ENCODE assay signal across 22 cellular contexts in the genomic region with DNA sequence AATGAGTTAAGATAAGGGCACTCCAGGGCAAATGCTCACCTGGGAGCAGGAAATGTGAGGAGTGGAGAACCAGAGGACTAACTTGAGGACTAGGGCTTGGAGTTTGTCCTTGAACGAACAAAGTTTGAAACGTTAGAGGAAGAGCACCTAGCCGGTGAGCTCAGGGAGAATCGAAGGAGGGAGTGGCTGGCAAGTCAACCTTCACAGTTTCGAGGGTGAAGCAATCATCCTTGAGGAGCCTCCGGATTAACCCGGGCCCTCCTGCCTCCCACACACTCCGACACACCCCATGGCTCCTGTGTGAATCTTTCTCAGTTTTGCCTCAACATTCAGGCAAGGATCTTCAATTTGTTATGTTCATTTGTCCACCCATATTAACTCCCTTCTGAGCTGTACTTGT. TPM values are rescaled to one million over a fixed set of nuclear protein-coding genes. Genes with fewer than 3 reads are reported as not detected.
DNase-seq lines count a peak whose midpoint lies in the region; ATAC-seq and TF ChIP-seq lines count a peak whose summit lies in the region.
"Had no signal": no experiment of that assay in that cellular context is flagged by ENCODE, and none has a peak within 500 bp of the region (broad histone marks: within the 10 kb centered on the region; RNA-seq: fewer than 3 reads in every experiment).

No MANE protein-coding gene starts in this region.

- no peak overlapping the region for H4K12ac ChIP-seq in trophoblast cell (ENCODE audit: low read depth, low read length)

- DNase-seq in HFFc6 (no peak), adipocyte (ENCODE audit: low read depth) (peak; percentile 22), kidney glomerular epithelial cell (lab: John Stamatoyannopoulos, UW) (peak; percentile 52), trophoblast cell (no peak), right atrium auricular region (ENCODE audit: low spot score) (no peak), glutamatergic neuron (no peak)
- no peak for DNase-seq in stimulated activated CD4-positive, alpha-beta T cell treated with anti-CD3 and anti-CD28 coated beads, Interleukin-12 subunit alpha, Interleukin-12 subunit beta, amount 100 ng/mL, for 4 hours
- DNase-seq: activated CD4-positive, alpha-beta T cell treated with anti-CD3 and anti-CD28 coated beads for 1 hour; activated CD8-positive, alpha-beta memory T cell treated with anti-CD3 and anti-CD28 coated beads for 24 hours; activated naive CD4-positive, alpha-beta T cell; activated T-cell treated with anti-CD3 and anti-CD28 coated beads, Interleukin-2, amount 50 U/mL, for 24 hours; amniotic stem cell; C1 segment of cervical spinal cord; foreskin keratinocyte; hypothalamus; naive thymus-derived CD8-positive, alpha-beta T cell; NCI-H1694; NCI-H69; SW 1271 had no signal

- no CpG with 5 or more reads among the region's 8 CpGs for WGBS in trophoblast cell (ENCODE audit: extremely low coverage, insufficient coverage, insufficient read length)

- no peak for ATAC-seq in HG02870 (IDR thresholded peaks at IDR 0.05; ENCODE audit: unreplicated experiment)
- ATAC-seq: foreskin keratinocyte; GM23338; naive thymus-derived CD8-positive, alpha-beta T cell had no signal

- no peak overlapping the region for H3K14ac ChIP-seq in trophoblast cell (ENCODE audit: low read length)

- no peak overlapping the region for H3K4ac ChIP-seq in trophoblast cell (ENCODE audit: low read depth, low read length)

- H3K9ac ChIP-seq in adipocyte (ENCODE audit: low read length) (no peak overlapping the region), trophoblast cell (ENCODE audit: low read length) (no peak overlapping the region)

- H3K4me1 ChIP-seq in adipocyte (ENCODE audit: control insufficient read depth, insufficient read depth, low read length) (peaks cover 27% of the 10 kb centered on the region), trophoblast cell (ENCODE audit: control insufficient read depth in 1 of 2, insufficient read depth in 2 of 2, low read length in 2 of 2) (no peaks in the 10 kb centered on the region), right atrium auricular region (no peaks in the 10 kb centered on the region)
- H3K4me1 ChIP-seq: foreskin keratinocyte had no signal

- H3K9me3 Mint-ChIP-seq in HFFc6, result peaks cover 10% of the 10 kb centered on the region; the same call in 1 of the 2 replicates
- H3K9me3 Mint-ChIP-seq in glutamatergic neuron (ENCODE audit: unreplicated experiment), result peaks cover 2% of the 10 kb centered on the region
- H3K9me3 Mint-ChIP-seq: activated T-cell treated with anti-CD3 and anti-CD28 coated beads, Interleukin-2, amount 50 U/mL, for 24 hours had no signal

- no peaks in the 10 kb centered on the region for H3K79me1 ChIP-seq in trophoblast cell (ENCODE audit: low read length)

- no peaks in the 10 kb centered on the region for H3K9me3 ChIP-seq in adipocyte (ENCODE audit: control insufficient read depth, low read length)
- no peaks in the 10 kb centered on the region for H3K9me3 ChIP-seq in trophoblast cell (ENCODE audit: insufficient read depth, low read depth, low read length)
- no peaks in the 10 kb centered on the region for H3K9me3 ChIP-seq in right atrium auricular region
- H3K9me3 ChIP-seq: suprapubic skin had no signal

- no peak overlapping the region for H3K18ac ChIP-seq in trophoblast cell (ENCODE audit: low read length)

- H3K36me3 ChIP-seq in adipocyte (ENCODE audit: control insufficient read depth, insufficient read depth, low read length, severe bottlenecking), result peaks cover 41% of the 10 kb centered on the region
- H3K36me3 ChIP-seq in trophoblast cell (ENCODE audit: control insufficient read depth in 1 of 2, insufficient read depth in 2 of 2, low read length in 2 of 2), result peaks cover 0 to 2% of the 10 kb centered on the region in 2 experiments
- H3K36me3 ChIP-seq in right atrium auricular region, result no peaks in the 10 kb centered on the region
- H3K36me3 ChIP-seq: suprapubic skin had no signal

- H3K79me2 ChIP-seq in trophoblast cell (ENCODE audit: control insufficient read depth, insufficient read depth, low read length, poor library complexity), result no peaks in the 10 kb centered on the region

- H3K27ac ChIP-seq in trophoblast cell (ENCODE audit: low read depth, low read length) (no peak overlapping the region), right atrium auricular region (no peak overlapping the region)
- H3K27ac ChIP-seq: foreskin keratinocyte, suprapubic skin had no signal

- H2BK120ac ChIP-seq in trophoblast cell (ENCODE audit: insufficient read depth, low read length, poor library complexity), result no peak overlapping the region

- no peak overlapping the region for H4K91ac ChIP-seq in trophoblast cell (ENCODE audit: low read depth, low read length)

- H3K4me3 ChIP-seq in adipocyte (ENCODE audit: low read length) (no peak overlapping the region), trophoblast cell (ENCODE audit: low read depth, low read length) (no peak overlapping the region), right atrium auricular region (no peak overlapping the region)
- H3K4me3 ChIP-seq: GM23338, suprapubic skin had no signal

- TF ChIP-seq CTCF in HFFc6 (IDR thresholded peaks at IDR 0.05) (no peak), right atrium auricular region (IDR thresholded peaks at IDR 0.05) (no peak), glutamatergic neuron (IDR thresholded peaks at IDR 0.05; ENCODE audit: partially characterized antibody, unreplicated experiment) (no peak)

- no peaks in the 10 kb centered on the region for H3K27me3 ChIP-seq in adipocyte (replicated peaks; ENCODE audit: control insufficient read depth, insufficient read depth, low read length)
- H3K27me3 ChIP-seq in trophoblast cell (ENCODE audit: insufficient read depth, low read length), result no peaks in the 10 kb centered on the region
- H3K27me3 ChIP-seq in right atrium auricular region, result no peaks in the 10 kb centered on the region
- H3K27me3 ChIP-seq: foreskin keratinocyte, suprapubic skin had no signal

- H3K27me3 Mint-ChIP-seq in HFFc6 (ENCODE audit: insufficient read depth) (peaks cover 29% of the 10 kb centered on the region), glutamatergic neuron (ENCODE audit: unreplicated experiment) (no peaks in the 10 kb centered on the region)
- H3K27me3 Mint-ChIP-seq: activated T-cell treated with anti-CD3 and anti-CD28 coated beads, Interleukin-2, amount 50 U/mL, for 24 hours; naive thymus-derived CD8-positive, alpha-beta T cell had no signal

- no peak overlapping the region for H2AFZ ChIP-seq in trophoblast cell (ENCODE audit: insufficient read depth, low read length, poor library complexity)
- H2AFZ ChIP-seq: GM23338 had no signal

- no peak overlapping the region for H2BK5ac ChIP-seq in trophoblast cell (ENCODE audit: low read depth, low read length, poor library complexity)

- H3K27ac Mint-ChIP-seq in HFFc6, result peak overlapping the region; percentile 69
- no peak overlapping the region for H3K27ac Mint-ChIP-seq in glutamatergic neuron (ENCODE audit: unreplicated experiment)
- H3K27ac Mint-ChIP-seq: activated T-cell treated with anti-CD3 and anti-CD28 coated beads, Interleukin-2, amount 50 U/mL, for 24 hours; GM23338 had no signal

- no peak overlapping the region for H3K23ac ChIP-seq in trophoblast cell (ENCODE audit: low read length)

- H3K4me1 Mint-ChIP-seq in HFFc6 (ENCODE audit: low read depth) (peaks cover 86% of the 10 kb centered on the region), glutamatergic neuron (ENCODE audit: low read depth, unreplicated experiment) (peaks cover 6% of the 10 kb centered on the region)

- H2BK12ac ChIP-seq in trophoblast cell (ENCODE audit: low read length), result no peak overlapping the region

- H3K4me2 ChIP-seq in trophoblast cell (ENCODE audit: low read length), result no peak overlapping the region
- H3K4me2 ChIP-seq: GM23338 had no signal

- no peak overlapping the region for H4K8ac ChIP-seq in trophoblast cell (ENCODE audit: low read depth, low read length)

- H2AK5ac ChIP-seq in trophoblast cell (ENCODE audit: low read length), result peak overlapping the region; percentile 44

- H3K36me3 Mint-ChIP-seq in HFFc6 (ENCODE audit: low read depth) (peaks cover 53% of the 10 kb centered on the region), glutamatergic neuron (ENCODE audit: unreplicated experiment) (peaks cover 7% of the 10 kb centered on the region)

- H3K4me3 Mint-ChIP-seq in HFFc6 (peak overlapping the region; percentile 34; the same call in 1 of the 2 replicates), glutamatergic neuron (ENCODE audit: unreplicated experiment) (no peak overlapping the region)
- H3K4me3 Mint-ChIP-seq: activated T-cell treated with anti-CD3 and anti-CD28 coated beads, Interleukin-2, amount 50 U/mL, for 24 hours; GM23338; naive thymus-derived CD8-positive, alpha-beta T cell had no signal

RNA-seq across cellular contexts. Expression of gene LMO7, which starts 58.6 kb away (rescaled TPM):
- 100 to 1,000 TPM; 682 to 843 (median 813) TPM for total RNA-seq in HFFc6 (2021; fragmentation: NEBNext Ultra II Directional; extraction: Animal tissue kit (Norgen Biotek cat#: 25700))
- 34.4 and 34.9 TPM in 2 replicates for polyA plus RNA-seq in trophoblast cell (2013)
- total RNA-seq in right atrium auricular region (100 to 1,000 TPM; 319 to 484 TPM), glutamatergic neuron (ENCODE audit: unreplicated experiment) (5.0 TPM)

Comparison
In these comparisons a context has a peak if more than half of its experiments do, and no peak if none do; other contexts are left out.
1. DNase-seq: peak in adipocyte (single experiment) and kidney glomerular epithelial cell (single experiment); none in HFFc6 (single experiment), trophoblast cell (0 of 2), right atrium auricular region (single experiment), glutamatergic neuron (single experiment) and stimulated activated CD4-positive, alpha-beta T cell treated with anti-CD3 and anti-CD28 coated beads, Interleukin-12 subunit alpha, Interleukin-12 subunit beta, amount 100 ng/mL, for 4 hours (single experiment).
2. RNA of gene LMO7, which starts 58.6 kb away (total RNA-seq): 682 to 843 TPM in HFFc6 and 319 to 484 TPM in right atrium auricular region; 5.0 TPM in glutamatergic neuron (single experiment); every median in the first group is over 10 times any median in the second.